25 cellular contexts compared by ENCODE assay signal in genomic region chr15:72925661-72926060, GRCh38.
"Had no signal": no experiment of that assay in that cellular context is flagged by ENCODE, and none has a peak within 500 bp of the region (broad histone marks: within the 10 kb centered on the region; RNA-seq: fewer than 3 reads in every experiment).

No MANE protein-coding gene starts in this region.

- H3K27ac ChIP-seq: breast epithelium had no signal

- H3K4me1 ChIP-seq: breast epithelium had no signal

- H3K36me3 ChIP-seq: breast epithelium, MG63 had no signal

- ATAC-seq: activated CD8-positive, alpha-beta memory T cell treated with anti-CD3 and anti-CD28 coated beads, Interleukin-2, amount 10 ng/mL, durations not matched to agents 7 days and 5 days; T-helper 17 cell had no signal

- H3K4me3 ChIP-seq: breast epithelium, MG63 had no signal

- H3K9me3 ChIP-seq: breast epithelium, MG63 had no signal

- DNase-seq: activated B cell treated with CpG ODN at 0.5 μM for 24 hours; activated CD4-positive, alpha-beta T cell treated with anti-CD3 and anti-CD28 coated beads for 1 hour; activated CD4-positive, alpha-beta T cell treated with anti-CD3 and anti-CD28 coated beads, Interleukin-2, amount 10 ng/mL, durations not matched to agents 24 days and 14 days; activated CD4-positive, alpha-beta T cell treated with anti-CD3 and anti-CD28 coated beads, Interleukin-2, amount 50 U/mL, for 48 hours; activated CD8-positive, alpha-beta memory T cell treated with anti-CD3 and anti-CD28 coated beads, Interleukin-2, amount 10 ng/mL, durations not matched to agents 7 days and 5 days; activated effector memory CD4-positive, alpha-beta T cell treated with Interleukin-2 at 50 U/mL for 16 hours; activated naive CD4-positive, alpha-beta T cell; activated T-cell treated with anti-CD3 and anti-CD28 coated beads, Interleukin-2, amount 50 U/mL, for 24 hours; amygdala; central memory CD4-positive, alpha-beta T cell; MG63; MV-4-11; NCI-H1092 treated with DMSO at 0.1 percent for 48 hours; NCI-H1417 treated with DMSO at 0.1 percent for 48 hours; NCI-H1694; NCI-H2029; NCI-H2107; NCI-H2171 treated with DMSO at 0.1 percent for 48 hours; NCI-H226; NCI-H526; NCI-H82; SIG-M5; T-helper 17 cell; T-helper 9 cell had no signal
